Comparison of ENCODE assay signal across 20 cellular contexts in the genomic region with DNA sequence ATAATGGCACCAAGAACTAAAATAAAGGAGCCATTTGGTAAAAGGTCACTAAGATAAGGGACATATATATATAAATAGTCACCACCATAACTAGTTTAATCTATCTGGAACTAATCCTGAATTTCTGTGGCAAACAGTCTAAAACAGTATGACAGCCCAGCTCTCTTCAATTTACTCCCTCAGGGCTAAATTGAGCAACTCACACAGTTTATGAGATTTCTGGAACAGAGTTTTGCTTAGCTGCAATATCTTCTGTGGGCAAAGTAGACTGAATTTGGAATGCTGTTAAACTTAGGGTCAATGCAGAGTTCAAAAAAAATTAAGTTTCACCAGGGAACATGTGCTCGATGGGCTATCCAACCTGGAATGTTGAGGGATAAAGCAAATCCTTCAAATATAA.
DNase-seq lines count a peak whose midpoint lies in the region; ATAC-seq, FAIRE-seq and TF ChIP-seq lines count a peak whose summit lies in the region.
"Had no signal": no experiment of that assay in that cellular context is flagged by ENCODE, and none has a peak within 500 bp of the region (broad histone marks: within the 10 kb centered on the region; RNA-seq: fewer than 3 reads in every experiment).

No MANE protein-coding gene starts in this region.

- H3K36me3 ChIP-seq in left ventricle myocardium inferior (no peaks in the 10 kb centered on the region), SK-N-MC (ENCODE audit: insufficient read depth, low read length) (no peaks in the 10 kb centered on the region), small intestine (ENCODE audit: control insufficient read depth in 2 of 2, insufficient read depth in 2 of 2, low read length in 2 of 2) (no peaks in the 10 kb centered on the region)
- H3K36me3 ChIP-seq: breast epithelium, gastrocnemius medialis, Peyer's patch, transverse colon had no signal

- H3K4me1 ChIP-seq in left ventricle myocardium inferior, result peaks cover 8% of the 10 kb centered on the region
- no peaks in the 10 kb centered on the region for H3K4me1 ChIP-seq in small intestine (ENCODE audit: control insufficient read depth in 2 of 2, insufficient read depth in 1 of 2, low read depth in 1 of 2, low read length in 1 of 2)
- H3K4me1 ChIP-seq: breast epithelium, gastrocnemius medialis, Peyer's patch, psoas muscle, transverse colon had no signal

- H3K4me3 ChIP-seq in left ventricle myocardium inferior (no peak overlapping the region), SK-N-MC (peak overlapping the region; percentile 71), fibroblast of villous mesenchyme (ENCODE audit: low read depth, low read length) (no peak overlapping the region), small intestine (ENCODE audit: low read depth in 1 of 2, low read length in 2 of 2) (no peak overlapping the region)
- H3K4me3 ChIP-seq: breast epithelium, gastrocnemius medialis, lung, Peyer's patch, psoas muscle, transverse colon had no signal

- no peak for FAIRE-seq in small intestine (lab: Jason Lieb, UNC)
- FAIRE-seq: endometrium had no signal

- TF ChIP-seq CTCF in left ventricle myocardium inferior (IDR thresholded peaks at IDR 0.05; ENCODE audit: borderline replicate concordance) (no peak), fibroblast of villous mesenchyme (IDR thresholded peaks at IDR 0.05; ENCODE audit: insufficient read depth, low read depth, low read length) (no peak)

- no peak overlapping the region for H3K27ac ChIP-seq in left ventricle myocardium inferior (replicated peaks)
- peak overlapping the region; percentile 92 for H3K27ac ChIP-seq in SK-N-MC
- H3K27ac ChIP-seq in small intestine (ENCODE audit: low read depth in 1 of 2, low read length in 1 of 2), result no peak overlapping the region
- H3K27ac ChIP-seq: breast epithelium, C4-2B, gastrocnemius medialis, Peyer's patch, psoas muscle, transverse colon had no signal

- H3K9me3 ChIP-seq in left ventricle myocardium inferior (replicated peaks), result peaks cover 1% of the 10 kb centered on the region
- H3K9me3 ChIP-seq in SK-N-MC (ENCODE audit: low read depth, low read length), result no peaks in the 10 kb centered on the region
- H3K9me3 ChIP-seq in small intestine (ENCODE audit: control insufficient read depth, low read depth), result no peaks in the 10 kb centered on the region
- H3K9me3 ChIP-seq: breast epithelium, gastrocnemius medialis, Peyer's patch, psoas muscle, SK-N-SH, transverse colon had no signal

- H3K9ac ChIP-seq in SK-N-MC (ENCODE audit: insufficient read length), result peak overlapping the region; percentile 4
- H3K9ac ChIP-seq: SK-N-SH had no signal

- H3K27me3 ChIP-seq in left ventricle myocardium inferior (ENCODE audit: low read depth) (no peaks in the 10 kb centered on the region), small intestine (ENCODE audit: control insufficient read depth in 2 of 2, insufficient read depth in 2 of 2, low read length in 2 of 2) (no peaks in the 10 kb centered on the region)
- H3K27me3 ChIP-seq: breast epithelium, gastrocnemius medialis, Peyer's patch, transverse colon had no signal

- ATAC-seq in Right ventricle myocardium superior (ENCODE audit: poor library complexity) (peak; percentile 89), GM18505 (IDR thresholded peaks at IDR 0.05; ENCODE audit: unreplicated experiment) (no peak), GM21367 (IDR thresholded peaks at IDR 0.05; ENCODE audit: unreplicated experiment) (no peak)

- TF ChIP-seq POLR2A in GM18505 (IDR thresholded peaks at IDR 0.05; ENCODE audit: borderline replicate concordance, extremely low read depth, insufficient read depth, insufficient read length), result no peak

- 75 to 80% (median 77%) methylated on average over 1 of the region's 1 CpG for WGBS in small intestine, 3 donors

- DNase-seq in Right ventricle myocardium superior, result no peak
- no peak for DNase-seq in left ventricle myocardium inferior
- DNase-seq in SK-N-MC (ENCODE audit: low read depth, low spot score), result peak; percentile 98
- DNase-seq in fibroblast of villous mesenchyme (ENCODE audit: low read depth), result peak; percentile 91
- no peak for DNase-seq in activated T-cell treated with anti-CD3 and anti-CD28 coated beads, Interleukin-2, amount 50 U/mL, for 1 hour
- DNase-seq in small intestine, result no peak
- DNase-seq: activated naive CD8-positive, alpha-beta T cell treated with anti-CD3 and anti-CD28 coated beads, Interleukin-2, amount 10 ng/mL, durations not matched to agents 7 days and 5 days; cortex of kidney; gastrocnemius medialis; NK-92 treated with Interleukin-12 subunit alpha and Interleukin-12 subunit beta, amount 100 ng/mL, for 24 hours; psoas muscle had no signal

- intact Hi-C loops in Right ventricle myocardium superior (cut with DNase I), result no loop called here
- intact Hi-C loops in left ventricle myocardium inferior (cut with micrococcal nuclease), result loop anchor here (5.0 kb wide), 1 partner anchor 41 kb away; no protein-coding TSS in a partner anchor

Comparison
In these comparisons a context has a peak if more than half of its experiments do, and no peak if none do; other contexts are left out.
1. DNase-seq: peak in SK-N-MC (single experiment) and fibroblast of villous mesenchyme (single experiment); none in Right ventricle myocardium superior (single experiment), left ventricle myocardium inferior (single experiment), activated T-cell treated with anti-CD3 and anti-CD28 coated beads, Interleukin-2, amount 50 U/mL, for 1 hour (single experiment) and small intestine (single experiment).